In genomic region chr15:97995881-97996603, GRCh38 we compare ENCODE assay signal across 8 cellular contexts.
DNase-seq lines count a peak whose midpoint lies in the region; ATAC-seq lines count a peak whose summit lies in the region.

No MANE protein-coding gene starts in this region.

- ATAC-seq in HG03354 (IDR thresholded peaks at IDR 0.05; ENCODE audit: poor library complexity, severe bottlenecking, unreplicated experiment), result peak; percentile 59

- DNase-seq in CD1c-positive myeloid dendritic cell (ENCODE audit: extremely low spot score), result peak; percentile 65
- DNase-seq in UCSD-AML1 (lab: John Stamatoyannopoulos, UW; ENCODE audit: unreplicated experiment), result peak; percentile 18
- DNase-seq in left kidney (ENCODE audit: low read depth, low spot score), result peak; percentile 73
- no peak for DNase-seq in NCI-H510A (lab: John Stamatoyannopoulos, UW)
- no peak for DNase-seq in superior temporal gyrus (ENCODE audit: extremely low spot score)
- no peak for DNase-seq in stimulated activated CD4-positive, alpha-beta T cell treated with anti-CD3 and anti-CD28 coated beads, Interleukin-4, amount 100 ng/mL, for 4 hours
- no peak for DNase-seq in D341Med (ENCODE audit: low spot score)

Comparison
In these comparisons a context has a peak if more than half of its experiments do, and no peak if none do; other contexts are left out.
1. DNase-seq: peak in CD1c-positive myeloid dendritic cell (single experiment), UCSD-AML1 (single experiment) and left kidney (single experiment); none in NCI-H510A (single experiment), superior temporal gyrus (single experiment), stimulated activated CD4-positive, alpha-beta T cell treated with anti-CD3 and anti-CD28 coated beads, Interleukin-4, amount 100 ng/mL, for 4 hours (0 of 2) and D341Med (single experiment).